In genomic region chr5:141476132-141476909, GRCh38 we compare ENCODE assay signal across 8 cellular contexts. TPM values are rescaled to one million over a fixed set of nuclear protein-coding genes. Genes with fewer than 3 reads are reported as not detected.
DNase-seq lines count a peak whose midpoint lies in the region; ATAC-seq, FAIRE-seq and TF ChIP-seq lines count a peak whose summit lies in the region.

No MANE protein-coding gene starts in this region.

- intact Hi-C loops in CD8-positive, alpha-beta T cell (cut with DNase I, micrococcal nuclease), result no loop called here

- no peaks in the 10 kb centered on the region for H3K36me3 Mint-ChIP-seq in CD8-positive, alpha-beta T cell
- H3K36me3 Mint-ChIP-seq in endothelial cell (ENCODE audit: low read depth, unreplicated experiment), result peaks cover 27% of the 10 kb centered on the region

- ATAC-seq in CD8-positive, alpha-beta T cell, result no peak
- ATAC-seq in HG03439 (IDR thresholded peaks at IDR 0.05; ENCODE audit: unreplicated experiment), result peak; percentile 32
- no peak for ATAC-seq in GM21526 (IDR thresholded peaks at IDR 0.05; ENCODE audit: low FRiP score, unreplicated experiment)

- H3K4me1 Mint-ChIP-seq in CD8-positive, alpha-beta T cell (ENCODE audit: low read depth), result peaks cover 22% of the 10 kb centered on the region
- H3K4me1 Mint-ChIP-seq in endothelial cell (ENCODE audit: unreplicated experiment), result peaks cover 31% of the 10 kb centered on the region

- DNase-seq in CD8-positive, alpha-beta T cell, result no peak
- DNase-seq in GM19239 (ENCODE audit: insufficient read length, low spot score), result no peak
- DNase-seq in SK-N-DZ (ENCODE audit: low spot score), result peak; percentile 28
- DNase-seq in endothelial cell (ENCODE audit: low spot score), result peak; percentile 63
- DNase-seq in mucosa of gallbladder (ENCODE audit: low spot score), result peak; percentile 64
- DNase-seq in urothelium cell line (ENCODE audit: low spot score), result peak; percentile 55

- H3K27me3 ChIP-seq in CD8-positive, alpha-beta T cell (ENCODE audit: insufficient read depth, low read length), result peaks cover 19% of the 10 kb centered on the region

- peak overlapping the region; percentile 82 for H3K4me3 Mint-ChIP-seq in CD8-positive, alpha-beta T cell
- peak overlapping the region; percentile 96 for H3K4me3 Mint-ChIP-seq in endothelial cell (ENCODE audit: unreplicated experiment)

- H3K4me1 ChIP-seq in CD8-positive, alpha-beta T cell (ENCODE audit: insufficient read depth, low read length), result peaks cover 20% of the 10 kb centered on the region

- peaks cover 62% of the 10 kb centered on the region for H3K27me3 Mint-ChIP-seq in CD8-positive, alpha-beta T cell (ENCODE audit: low read depth)
- peaks cover 2% of the 10 kb centered on the region for H3K27me3 Mint-ChIP-seq in endothelial cell (ENCODE audit: unreplicated experiment)

- no peak overlapping the region for H3K27ac ChIP-seq in CD8-positive, alpha-beta T cell (ENCODE audit: low read depth, low read length)

- H3K27ac Mint-ChIP-seq in CD8-positive, alpha-beta T cell, result no peak overlapping the region
- H3K27ac Mint-ChIP-seq in endothelial cell (ENCODE audit: unreplicated experiment), result peak overlapping the region; percentile 95

- no peak for TF ChIP-seq CTCF in CD8-positive, alpha-beta T cell (IDR thresholded peaks at IDR 0.05)
- TF ChIP-seq CTCF in endothelial cell (IDR thresholded peaks at IDR 0.05; ENCODE audit: unreplicated experiment), result no peak

- H3K9me3 Mint-ChIP-seq in CD8-positive, alpha-beta T cell, result no peaks in the 10 kb centered on the region
- no peaks in the 10 kb centered on the region for H3K9me3 Mint-ChIP-seq in endothelial cell (ENCODE audit: unreplicated experiment)

- H3K36me3 ChIP-seq in CD8-positive, alpha-beta T cell (ENCODE audit: insufficient read depth, low read length), result no peaks in the 10 kb centered on the region

- FAIRE-seq in GM19239 (lab: Jason Lieb, UNC) (peak; percentile 56), urothelium cell line (lab: Jason Lieb, UNC) (no peak)

- CTCF ChIA-PET in CD8-positive, alpha-beta T cell (lab: Charles Lee), result no interaction called here

- no peaks in the 10 kb centered on the region for H3K9me3 ChIP-seq in CD8-positive, alpha-beta T cell (ENCODE audit: low read length)

- POLR2A ChIA-PET in CD8-positive, alpha-beta T cell (lab: Charles Lee), result no interaction called here

- H3K4me3 ChIP-seq in CD8-positive, alpha-beta T cell (ENCODE audit: low read depth, low read length), result peak overlapping the region; percentile 60

RNA-seq across cellular contexts. Expression of gene PCDHGC3, which starts 0.6 kb away (rescaled TPM):
- not detected for total RNA-seq in CD8-positive, alpha-beta T cell
- polyA plus RNA-seq in SK-N-DZ (2014; cell fraction: cytosol; rRNA removed), result 21.5 and 27.2 TPM in 2 replicates
- polyA plus RNA-seq in SK-N-DZ (2014; cell fraction: nucleus; rRNA removed), result 6.1 and 16.1 TPM in 2 replicates
- total RNA-seq in endothelial cell (ENCODE audit: unreplicated experiment) (68.2 TPM), mucosa of gallbladder (82.4 TPM)

RNA-seq across cellular contexts. Expression of gene PCDHGC4, which starts 8.5 kb away (rescaled TPM):
- not detected for total RNA-seq in CD8-positive, alpha-beta T cell
- 5.1 and 6.8 TPM in 2 replicates for polyA plus RNA-seq in SK-N-DZ (2014; cell fraction: cytosol; rRNA removed)
- 2.1 and 3.2 TPM in 2 replicates for polyA plus RNA-seq in SK-N-DZ (2014; cell fraction: nucleus; rRNA removed)
- total RNA-seq in endothelial cell (ENCODE audit: unreplicated experiment) (3.5 TPM), mucosa of gallbladder (2.6 TPM)

RNA-seq across cellular contexts. Expression of gene PCDHGC5, which starts 12.6 kb away (rescaled TPM):
- total RNA-seq in CD8-positive, alpha-beta T cell, result not detected
- polyA plus RNA-seq in SK-N-DZ (2014; cell fraction: cytosol; rRNA removed), result 0.02 and 0.43 TPM in 2 replicates
- polyA plus RNA-seq in SK-N-DZ (2014; cell fraction: nucleus; rRNA removed), result 0.21 and 0.25 TPM in 2 replicates
- total RNA-seq in endothelial cell (ENCODE audit: unreplicated experiment), result 2.9 TPM
- 2.0 TPM for total RNA-seq in mucosa of gallbladder

RNA-seq across cellular contexts. Expression of gene PCDHGA12, which starts 46.0 kb away (rescaled TPM):
- total RNA-seq in CD8-positive, alpha-beta T cell, result not detected
- 0.02 and 0.10 TPM in 2 replicates for polyA plus RNA-seq in SK-N-DZ (2014; cell fraction: cytosol; rRNA removed)
- 0.07 and 0.37 TPM in 2 replicates for polyA plus RNA-seq in SK-N-DZ (2014; cell fraction: nucleus; rRNA removed)
- 3.8 TPM for total RNA-seq in endothelial cell (ENCODE audit: unreplicated experiment)
- 10.2 TPM for total RNA-seq in mucosa of gallbladder

RNA-seq across cellular contexts. Expression of gene PCDHGA11, which starts 55.5 kb away (rescaled TPM):
- total RNA-seq in CD8-positive, alpha-beta T cell, result under 1 TPM in 1 of 2 experiments, not detected in 1; 0.08 TPM
- 0.31 and 0.36 TPM in 2 replicates for polyA plus RNA-seq in SK-N-DZ (2014; cell fraction: cytosol; rRNA removed)
- 0.06 and 0.15 TPM in 2 replicates for polyA plus RNA-seq in SK-N-DZ (2014; cell fraction: nucleus; rRNA removed)
- total RNA-seq in endothelial cell (ENCODE audit: unreplicated experiment) (10.8 TPM), mucosa of gallbladder (4.2 TPM)

Comparison
In these comparisons a context has a peak if more than half of its experiments do, and no peak if none do; other contexts are left out.
1. DNase-seq: peak in SK-N-DZ (single experiment), endothelial cell (single experiment), mucosa of gallbladder (single experiment) and urothelium cell line (single experiment); none in CD8-positive, alpha-beta T cell (0 of 7) and GM19239 (single experiment).
2. RNA of gene PCDHGC3, which starts 0.6 kb away (total RNA-seq): 82.4 TPM in mucosa of gallbladder (single experiment) and 68.2 TPM in endothelial cell (single experiment); not detected in CD8-positive, alpha-beta T cell; every median in the first group is over 10 times any median in the second.